Comparison of ENCODE assay signal across 16 cellular contexts in the genomic region with DNA sequence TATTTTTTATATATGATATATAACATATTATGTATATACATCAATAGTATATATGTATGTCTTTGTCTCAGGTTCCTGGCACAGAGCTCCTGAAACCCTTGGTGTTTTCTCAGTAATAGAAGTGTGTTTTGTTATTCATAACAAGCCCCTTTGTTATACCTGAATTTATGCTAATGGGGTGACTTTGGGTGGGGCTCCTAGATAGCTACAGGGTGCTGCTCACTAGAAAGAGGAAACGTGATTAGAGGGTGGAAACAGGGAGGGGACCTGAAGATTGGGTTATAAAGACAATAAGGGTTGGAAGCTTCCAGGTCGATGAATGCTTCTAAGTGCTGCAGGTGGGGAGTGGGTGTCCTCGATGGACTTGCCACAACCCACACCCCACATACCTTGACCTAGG.
"Had no signal": no experiment of that assay in that cellular context is flagged by ENCODE, and none has a peak within 500 bp of the region (broad histone marks: within the 10 kb centered on the region; RNA-seq: fewer than 3 reads in every experiment).

No MANE protein-coding gene starts in this region.

- H3K27me3 Mint-ChIP-seq: activated naive CD4-positive, alpha-beta T cell treated with anti-CD3 and anti-CD28 coated beads, Interleukin-2, amount 50 U/mL, for 24 hours had no signal

- ATAC-seq: body of pancreas, foreskin keratinocyte, left lung, psoas muscle, right lobe of liver had no signal

- H3K4me1 Mint-ChIP-seq: activated naive CD4-positive, alpha-beta T cell treated with anti-CD3 and anti-CD28 coated beads, Interleukin-2, amount 50 U/mL, for 24 hours had no signal

- H3K4me3 Mint-ChIP-seq: activated CD4-positive, alpha-beta T cell treated with anti-CD3 and anti-CD28 coated beads, Interleukin-2, amount 10 ng/mL, durations not matched to agents 7 days and 5 days; activated naive CD4-positive, alpha-beta T cell treated with anti-CD3 and anti-CD28 coated beads, Interleukin-2, amount 50 U/mL, for 24 hours; nephron had no signal

- DNase-seq: activated CD4-positive, alpha-beta T cell treated with anti-CD3 and anti-CD28 coated beads, Interleukin-2, amount 10 ng/mL, durations not matched to agents 7 days and 5 days; body of pancreas; central memory CD4-positive, alpha-beta T cell; effector CD4-positive, alpha-beta T cell; foreskin keratinocyte; head of caudate nucleus; left lung; mesenchymal stem cell; psoas muscle; right lobe of liver; stimulated activated naive CD4-positive, alpha-beta T cell; substantia nigra; transverse colon had no signal

- H3K27ac Mint-ChIP-seq: activated CD4-positive, alpha-beta T cell treated with anti-CD3 and anti-CD28 coated beads, Interleukin-2, amount 10 ng/mL, durations not matched to agents 7 days and 5 days; activated naive CD4-positive, alpha-beta T cell treated with anti-CD3 and anti-CD28 coated beads, Interleukin-2, amount 50 U/mL, for 24 hours; activated T-helper 2 cell treated with anti-CD3 and anti-CD28 coated beads, Interferon-gamma antibody, Interleukin-2, Interleukin-4, amounts not matched to agents 10 μg/mL and 5 μg/mL and 100 μg/mL, durations not matched to agents 14 hours and 24 hours and 36 hours; nephron had no signal

- H3K36me3 Mint-ChIP-seq: activated naive CD4-positive, alpha-beta T cell treated with anti-CD3 and anti-CD28 coated beads, Interleukin-2, amount 50 U/mL, for 24 hours had no signal
